ENCODE assay signal across 17 cellular contexts in genomic region chr3:64645236-64645635, GRCh38. TPM values are rescaled to one million over a fixed set of nuclear protein-coding genes. Genes with fewer than 3 reads are reported as not detected.
A peak's percentile ranks its signal among the peaks of the same experiment; 100 is the strongest.
DNase-seq lines count a peak whose midpoint lies in the region; TF ChIP-seq lines count a peak whose summit lies in the region.
"Had no signal": no experiment of that assay in that cellular context is flagged by ENCODE, and none has a peak within 500 bp of the region (broad histone marks: within the 10 kb centered on the region; RNA-seq: fewer than 3 reads in every experiment).

No MANE protein-coding gene starts in this region.

- H2AFZ ChIP-seq in fibroblast of lung (ENCODE audit: low read length) (no peak overlapping the region), PC-9 (no peak overlapping the region)

- no peak overlapping the region for H2BK15ac ChIP-seq in mesendoderm (replicated peaks; ENCODE audit: low read depth)

- H3K9me2 ChIP-seq in PC-9 (ENCODE audit: insufficient read depth), result no peaks in the 10 kb centered on the region

- no peak overlapping the region for H3K4me3 ChIP-seq in fibroblast of lung (replicated peaks in 1 of 4; ENCODE audit: control extremely low read depth in 1 of 4, insufficient read depth in 1 of 4, low read depth in 3 of 4, low read length in 4 of 4)
- no peak overlapping the region for H3K4me3 ChIP-seq in mesodermal cell (ENCODE audit: extremely low read depth, insufficient read depth, low read length, poor library complexity, severe bottlenecking)
- no peak overlapping the region for H3K4me3 ChIP-seq in mesendoderm (ENCODE audit: low read length)
- no peak overlapping the region for H3K4me3 ChIP-seq in PC-9
- H3K4me3 ChIP-seq: HAP-1, MG63 had no signal

- H3K27ac ChIP-seq in fibroblast of lung (ENCODE audit: insufficient read depth, low read length), result no peak overlapping the region
- H3K27ac ChIP-seq in mesodermal cell (ENCODE audit: low read depth, low read length, severe bottlenecking), result peak overlapping the region; percentile 57
- no peak overlapping the region for H3K27ac ChIP-seq in mesendoderm (ENCODE audit: low read depth, low read length)
- no peak overlapping the region for H3K27ac ChIP-seq in PC-9
- H3K27ac ChIP-seq: KMS-11 had no signal

- H3K36me3 ChIP-seq in fibroblast of lung (ENCODE audit: control insufficient read depth, insufficient read depth, low read length) (no peaks in the 10 kb centered on the region), mesodermal cell (ENCODE audit: control insufficient read depth, insufficient read depth, low read length) (peaks cover 78% of the 10 kb centered on the region), mesendoderm (ENCODE audit: control insufficient read depth, insufficient read depth, low read length) (no peaks in the 10 kb centered on the region), PC-9 (ENCODE audit: low read depth) (no peaks in the 10 kb centered on the region)
- H3K36me3 ChIP-seq: HAP-1, MG63 had no signal

- CTCF ChIA-PET in PC-9 (lab: Charles Lee), result no interaction called here

- H3K9me3 ChIP-seq in fibroblast of lung (ENCODE audit: control insufficient read depth, insufficient read depth, low read depth, low read length) (no peaks in the 10 kb centered on the region), mesodermal cell (ENCODE audit: control insufficient read depth, low read length) (no peaks in the 10 kb centered on the region), PC-9 (ENCODE audit: insufficient read depth, low read depth) (no peaks in the 10 kb centered on the region)
- H3K9me3 ChIP-seq: HAP-1, MG63 had no signal

- POLR2A ChIA-PET in PC-9 (lab: Charles Lee; ENCODE audit: unreplicated experiment), result no interaction called here

- H3K23ac ChIP-seq in mesendoderm (ENCODE audit: low read length), result no peak overlapping the region

- H3K56ac ChIP-seq in mesendoderm (ENCODE audit: low read length), result no peak overlapping the region

- no peak overlapping the region for H2BK120ac ChIP-seq in mesendoderm (ENCODE audit: low read depth, low read length)

- H3K4ac ChIP-seq in mesendoderm (ENCODE audit: low read depth, low read length), result no peak overlapping the region

- H3K9ac ChIP-seq in fibroblast of lung (ENCODE audit: insufficient read depth, low read length) (no peak overlapping the region), mesendoderm (ENCODE audit: low read length) (no peak overlapping the region)
- H3K9ac ChIP-seq: KMS-11 had no signal

- H4K5ac ChIP-seq in mesendoderm (ENCODE audit: low read length), result no peak overlapping the region

- no peak overlapping the region for H4K8ac ChIP-seq in mesendoderm (ENCODE audit: low read depth, low read length)

- intact Hi-C loops in PC-9 (cut with micrococcal nuclease; ENCODE audit: unreplicated experiment), result no loop called here

- no peaks in the 10 kb centered on the region for H4K20me1 ChIP-seq in fibroblast of lung (ENCODE audit: control insufficient read depth, extremely low read depth, insufficient read depth, low read length)
- no peaks in the 10 kb centered on the region for H4K20me1 ChIP-seq in PC-9 (ENCODE audit: insufficient read depth)

- no peak for TF ChIP-seq CTCF in fibroblast of lung (conservative IDR thresholded peaks at IDR 0.05 in 1 of 2, IDR thresholded peaks at IDR 0.05 in 1 of 2; ENCODE audit: low read depth in 1 of 2, low read length in 2 of 2)
- TF ChIP-seq CTCF in PC-9 (conservative IDR thresholded peaks at IDR 0.05), result no peak

- peak; percentile 10 for DNase-seq in brain pericyte (ENCODE audit: low read depth, low spot score)
- DNase-seq in fibroblast of lung (ENCODE audit: low read depth in 2 of 2), result peak; percentile 8 to 46
- DNase-seq in inferior parietal cortex (ENCODE audit: extremely low spot score), result no peak
- no peak for DNase-seq in stimulated activated CD4-positive, alpha-beta T cell treated with anti-CD3 and anti-CD28 coated beads, Interleukin-1b, Interleukin-23, amount 100 ng/mL, for 48 hours
- no peak for DNase-seq in mesendoderm
- no peak for DNase-seq in PC-9
- DNase-seq: CD8-positive, alpha-beta memory T cell; MG63; NCI-H1092 treated with DMSO at 0.1 percent for 48 hours; NCI-H1694; NCI-H2107; NCI-H345; NCI-H526 treated with DMSO at 0.1 percent for 48 hours; PC-3 had no signal

- H3K79me1 ChIP-seq in mesendoderm (ENCODE audit: low read length), result no peaks in the 10 kb centered on the region

- H2AK5ac ChIP-seq in mesendoderm (ENCODE audit: low read length), result no peak overlapping the region

- H3F3A ChIP-seq in PC-9 (ENCODE audit: insufficient read depth, low read depth), result no peaks in the 10 kb centered on the region

- peaks cover 2% of the 10 kb centered on the region for H3K4me1 ChIP-seq in fibroblast of lung (ENCODE audit: control insufficient read depth, extremely low read depth, insufficient read depth, low read length)
- peaks cover 4% of the 10 kb centered on the region for H3K4me1 ChIP-seq in mesodermal cell (ENCODE audit: control insufficient read depth, insufficient read depth, low read length, poor library complexity, severe bottlenecking)
- H3K4me1 ChIP-seq in mesendoderm (ENCODE audit: control insufficient read depth, low read depth, low read length), result peaks cover 2% of the 10 kb centered on the region
- no peaks in the 10 kb centered on the region for H3K4me1 ChIP-seq in PC-9 (replicated peaks; ENCODE audit: insufficient read depth)

- H3K18ac ChIP-seq in mesendoderm (ENCODE audit: low read length), result no peak overlapping the region

- no TSS peak for BruUV-seq in PC-9 (replicated peaks; lab: Mats Ljungman, UMichigan)

- H3K4me2 ChIP-seq in fibroblast of lung (ENCODE audit: extremely low read depth, insufficient read depth, low read length), result no peak overlapping the region
- H3K4me2 ChIP-seq in mesendoderm (ENCODE audit: low read length), result no peak overlapping the region
- no peak overlapping the region for H3K4me2 ChIP-seq in PC-9
- H3K4me2 ChIP-seq: KMS-11 had no signal

- H2BK5ac ChIP-seq in mesendoderm (ENCODE audit: low read length), result no peak overlapping the region

- H3K27me3 ChIP-seq in fibroblast of lung (ENCODE audit: control insufficient read depth, insufficient read depth, low read length) (no peaks in the 10 kb centered on the region), mesendoderm (ENCODE audit: insufficient read depth, low read length, poor library complexity) (no peaks in the 10 kb centered on the region), PC-9 (ENCODE audit: insufficient read depth, low read depth) (no peaks in the 10 kb centered on the region)
- H3K27me3 ChIP-seq: MG63 had no signal

- no peaks in the 10 kb centered on the region for H3K79me2 ChIP-seq in fibroblast of lung (ENCODE audit: control insufficient read depth, insufficient read depth, low read length)
- H3K79me2 ChIP-seq in mesendoderm (ENCODE audit: control insufficient read depth, insufficient read depth, low read length), result no peaks in the 10 kb centered on the region
- H3K79me2 ChIP-seq in PC-9 (ENCODE audit: low read depth), result no peaks in the 10 kb centered on the region

RNA-seq across cellular contexts. Expression of gene ADAMTS9, which starts 42.6 kb away (rescaled TPM):
- total RNA-seq in fibroblast of lung, result 1.8 and 2.1 TPM in 2 replicates
- 0.69 and 0.82 TPM in 2 replicates for polyA plus RNA-seq in fibroblast of lung
- polyA plus RNA-seq in fibroblast of lung (2012), result 0.64 and 0.67 TPM in 2 replicates
- polyA minus RNA-seq in fibroblast of lung (ENCODE audit: low replicate concordance), result 1.1 and 2.0 TPM in 2 replicates
- 100 TPM for polyA plus RNA-seq in mesodermal cell (2013, experiment 1 of 2)
- polyA plus RNA-seq in mesodermal cell (2013, experiment 2 of 2), result 101 TPM
- 0.84 TPM for polyA plus RNA-seq in mesendoderm (2013, experiment 1 of 2)
- polyA plus RNA-seq in mesendoderm (2013, experiment 2 of 2), result 0.67 TPM
- 1.2 and 4.5 TPM in 2 replicates for total RNA-seq in PC-9 (2021)
- total RNA-seq: CD8-positive, alpha-beta memory T cell had no signal
- polyA plus RNA-seq: CD8-positive, alpha-beta memory T cell had no signal

Comparison
In these comparisons a context has a peak if more than half of its experiments do, and no peak if none do; other contexts are left out.
1. DNase-seq: peak in brain pericyte (single experiment) and fibroblast of lung (2 of 2); none in inferior parietal cortex (single experiment), stimulated activated CD4-positive, alpha-beta T cell treated with anti-CD3 and anti-CD28 coated beads, Interleukin-1b, Interleukin-23, amount 100 ng/mL, for 48 hours (single experiment), mesendoderm (single experiment) and PC-9 (0 of 2).